In genomic region chr12:5966486-5967095, GRCh38 we compare ENCODE assay signal across 18 cellular contexts. TPM values are rescaled to one million over a fixed set of nuclear protein-coding genes. Genes with fewer than 3 reads are reported as not detected.
"Had no signal": no experiment of that assay in that cellular context is flagged by ENCODE, and none has a peak within 500 bp of the region (broad histone marks: within the 10 kb centered on the region; RNA-seq: fewer than 3 reads in every experiment).

No MANE protein-coding gene starts in this region.

- H2AFZ ChIP-seq: parathyroid adenoma had no signal

- H3K27me3 ChIP-seq: neural progenitor cell, sigmoid colon, tibial nerve, uterus had no signal

- H3K36me3 Mint-ChIP-seq: naive thymus-derived CD4-positive, alpha-beta T cell; neural progenitor cell; stimulated activated memory B cell treated with anti-CD40 and anti-IgM and Interleukin-4, amounts not matched to agents 10 μg/mL and 1 μg/mL and 100 μg/mL, for 72 hours; type B pancreatic cell had no signal

- H3K27ac Mint-ChIP-seq: naive thymus-derived CD4-positive, alpha-beta T cell; nephron progenitor cell; neural progenitor cell; stimulated activated memory B cell treated with anti-CD40 and anti-IgM and Interleukin-4, amounts not matched to agents 10 μg/mL and 1 μg/mL and 100 μg/mL, for 72 hours; type B pancreatic cell had no signal

- H3K9me3 ChIP-seq: left ventricle myocardium inferior, mucosa of descending colon, neutrophil, psoas muscle, sigmoid colon, spleen, tibial nerve, uterus had no signal

- H3K4me3 ChIP-seq: left ventricle myocardium inferior, lung, mucosa of descending colon, neural progenitor cell, psoas muscle, sigmoid colon, spleen, tibial nerve, uterus had no signal

- H3K9ac ChIP-seq: neural progenitor cell, parathyroid adenoma had no signal

- H3K4me1 Mint-ChIP-seq: stimulated activated memory B cell treated with anti-CD40 and anti-IgM and Interleukin-4, amounts not matched to agents 10 μg/mL and 1 μg/mL and 100 μg/mL, for 72 hours; stimulated activated naive CD8-positive, alpha-beta T cell treated with anti-CD3 and anti-CD28 coated beads, Interleukin-15, amount 100 ng/mL, for 72 hours had no signal

- H3K36me3 ChIP-seq: neural progenitor cell, neutrophil, sigmoid colon, tibial nerve, uterus had no signal

- H3K4me2 ChIP-seq: neural progenitor cell had no signal

- H3K4me1 ChIP-seq: left ventricle myocardium inferior, parathyroid adenoma, psoas muscle, uterus had no signal

- H3K9me3 Mint-ChIP-seq: naive thymus-derived CD4-positive, alpha-beta T cell; nephron progenitor cell; neural progenitor cell; stimulated activated memory B cell treated with anti-CD40 and anti-IgM and Interleukin-4, amounts not matched to agents 10 μg/mL and 1 μg/mL and 100 μg/mL, for 72 hours; stimulated activated naive CD8-positive, alpha-beta T cell treated with anti-CD3 and anti-CD28 coated beads, Interleukin-15, amount 100 ng/mL, for 72 hours; type B pancreatic cell had no signal

- DNase-seq: occipital lobe; psoas muscle; sigmoid colon; spleen; stimulated activated naive CD4-positive, alpha-beta T cell treated with Interleukin-2 at 50 U/mL for 16 hours; uterus had no signal

- H3K79me2 ChIP-seq: parathyroid adenoma had no signal

- H3K4me3 Mint-ChIP-seq: naive thymus-derived CD4-positive, alpha-beta T cell; nephron progenitor cell; neural progenitor cell; stimulated activated memory B cell treated with anti-CD40 and anti-IgM and Interleukin-4, amounts not matched to agents 10 μg/mL and 1 μg/mL and 100 μg/mL, for 72 hours; stimulated activated naive CD8-positive, alpha-beta T cell treated with anti-CD3 and anti-CD28 coated beads, Interleukin-15, amount 100 ng/mL, for 72 hours; type B pancreatic cell had no signal

- H3K27ac ChIP-seq: left ventricle myocardium inferior, neural progenitor cell, neutrophil, parathyroid adenoma, psoas muscle, sigmoid colon, spleen, tibial nerve, uterus had no signal

RNA-seq across cellular contexts. Expression of gene ANO2, which starts 21.5 kb away (rescaled TPM):
- total RNA-seq: naive thymus-derived CD4-positive, alpha-beta T cell had no signal
- polyA plus RNA-seq: naive thymus-derived CD4-positive, alpha-beta T cell had no signal
